Comparison of ENCODE assay signal across 17 cellular contexts in genomic region chr13:86403213-86403612, GRCh38.
DNase-seq lines count a peak whose midpoint lies in the region; ATAC-seq and TF ChIP-seq lines count a peak whose summit lies in the region.
"Had no signal": no experiment of that assay in that cellular context is flagged by ENCODE, and none has a peak within 500 bp of the region (broad histone marks: within the 10 kb centered on the region; RNA-seq: fewer than 3 reads in every experiment).

No MANE protein-coding gene starts in this region.

- no peaks in the 10 kb centered on the region for H3K27me3 ChIP-seq in heart left ventricle
- no peaks in the 10 kb centered on the region for H3K27me3 ChIP-seq in right atrium auricular region

- intact Hi-C loops in heart left ventricle (cut with DNase I), result no loop called here

- H3K36me3 ChIP-seq in heart left ventricle (no peaks in the 10 kb centered on the region), right atrium auricular region (no peaks in the 10 kb centered on the region)

- peak overlapping the region in 6 of 12 donors; percentile 19 to 66 (median 34) for H3K27ac ChIP-seq in heart left ventricle
- peak overlapping the region in 1 of 2 donors; percentile 16 for H3K27ac ChIP-seq in right atrium auricular region
- peak overlapping the region; percentile 21 for H3K27ac ChIP-seq in cingulate gyrus (ENCODE audit: low read depth, low read length)

- no peak overlapping the region for H3K4me3 ChIP-seq in heart left ventricle
- no peak overlapping the region for H3K4me3 ChIP-seq in right atrium auricular region
- H3K4me3 ChIP-seq: GM12878 had no signal

- TF ChIP-seq CTCF in heart left ventricle (IDR thresholded peaks at IDR 0.05) (no peak), right atrium auricular region (IDR thresholded peaks at IDR 0.05) (no peak)

- H3K4me1 ChIP-seq in heart left ventricle (peaks cover 0 to 3% (median 0%) of the 10 kb centered on the region in 12 donors), right atrium auricular region (no peaks in the 10 kb centered on the region)
- H3K4me1 ChIP-seq: Caco-2 had no signal

- H3K9me3 ChIP-seq in heart left ventricle (no peaks in the 10 kb centered on the region), right atrium auricular region (no peaks in the 10 kb centered on the region)
- H3K9me3 ChIP-seq: Caco-2 had no signal

- no peak for TF ChIP-seq POLR2A in heart left ventricle (IDR thresholded peaks at IDR 0.05)

- ATAC-seq in heart left ventricle, result peak; percentile 82 to 96 (median 90)
- ATAC-seq: Panc1 had no signal

- DNase-seq in heart left ventricle (no peak), right atrium auricular region (ENCODE audit: low spot score) (no peak), medulla oblongata (ENCODE audit: extremely low spot score) (peak; percentile 43), NCI-H446 treated with DMSO at 0.1 percent for 48 hours (lab: John Stamatoyannopoulos, UW) (no peak), NCI-H1417 treated with DMSO at 0.1 percent for 48 hours (lab: John Stamatoyannopoulos, UW) (no peak), NCI-H69 (lab: John Stamatoyannopoulos, UW) (no peak)
- DNase-seq in stimulated activated CD4-positive, alpha-beta T cell treated with anti-CD3 and anti-CD28 coated beads, Interleukin-12 subunit alpha, Interleukin-12 subunit beta, amount 100 ng/mL, for 4 hours, result no peak
- DNase-seq: Caco-2; CD4-positive, alpha-beta T cell; H9; NCI-H1092 treated with DMSO at 0.1 percent for 48 hours; NCI-H1694; NCI-H2107; NCI-H510A treated with DMSO at 0.1 percent for 48 hours had no signal
